In the genomic region with DNA sequence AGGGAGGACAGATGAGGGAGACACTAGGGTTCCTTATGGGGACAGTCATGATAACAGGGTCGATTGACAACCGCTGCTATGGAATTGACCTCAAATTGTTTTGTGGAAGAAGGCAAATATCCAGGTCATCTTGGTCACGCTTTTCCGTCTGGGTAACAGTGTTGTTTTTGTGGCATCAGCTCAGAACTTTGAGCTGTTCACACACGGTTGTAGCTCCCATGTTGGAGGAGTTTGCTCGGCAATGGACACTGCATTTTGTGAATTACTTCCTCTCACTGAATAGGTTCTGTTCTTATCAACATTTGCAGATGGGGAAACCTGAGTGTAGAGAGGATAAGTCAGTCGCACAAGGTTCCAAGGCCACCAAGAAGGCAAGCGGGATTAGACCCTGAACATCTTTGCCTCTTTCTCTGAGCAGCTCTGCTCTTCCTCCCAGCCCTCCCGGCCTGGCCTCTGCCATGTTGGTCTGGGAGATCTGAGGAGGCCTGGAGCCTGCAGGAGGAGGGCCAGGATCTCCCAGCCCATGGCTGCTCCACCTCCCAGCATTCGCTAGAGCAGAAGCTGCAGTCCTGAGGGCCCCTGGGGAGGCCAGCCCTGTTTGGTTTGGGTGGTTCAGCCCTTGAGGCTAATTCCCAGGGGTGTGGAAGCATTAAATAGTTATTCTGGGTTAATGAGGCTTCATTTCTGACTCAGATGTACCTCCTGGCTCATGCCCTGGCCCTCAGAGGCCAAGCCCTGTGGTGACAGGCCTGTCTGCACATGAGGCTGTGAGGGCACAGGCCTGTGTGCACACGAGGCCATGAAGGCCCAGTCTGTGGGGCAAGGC, we compare ENCODE assay signal across 11 cellular contexts.
A peak's percentile ranks its signal among the peaks of the same experiment; 100 is the strongest.
DNase-seq lines count a peak whose midpoint lies in the region; ATAC-seq and TF ChIP-seq lines count a peak whose summit lies in the region.
"Had no signal": no experiment of that assay in that cellular context is flagged by ENCODE, and none has a peak within 500 bp of the region (broad histone marks: within the 10 kb centered on the region; RNA-seq: fewer than 3 reads in every experiment).

No MANE protein-coding gene starts in this region.

- no peaks in the 10 kb centered on the region for H3K9me3 ChIP-seq in osteoblast (ENCODE audit: low read depth, low read length)
- H3K9me3 ChIP-seq: testis had no signal

- no peak overlapping the region for H3K4me2 ChIP-seq in osteoblast (ENCODE audit: insufficient read depth, low read length)

- no peaks in the 10 kb centered on the region for H3K36me3 ChIP-seq in osteoblast (ENCODE audit: insufficient read depth, low read length)

- no peaks in the 10 kb centered on the region for H3K27me3 ChIP-seq in osteoblast (ENCODE audit: insufficient read depth, low read length)
- H3K27me3 ChIP-seq: testis had no signal

- no peak for TF ChIP-seq CTCF in osteoblast (IDR thresholded peaks at IDR 0.05; ENCODE audit: extremely low read depth, low read depth, low read length)
- TF ChIP-seq CTCF in GM10248 (IDR thresholded peaks at IDR 0.05; ENCODE audit: control extremely low read depth, extremely low read depth, low read depth, missing control alignments), result no peak

- H2AFZ ChIP-seq in osteoblast (ENCODE audit: low read length), result no peak overlapping the region

- H3K4me1 ChIP-seq in osteoblast (ENCODE audit: insufficient read depth, low read length), result peaks cover 17% of the 10 kb centered on the region
- H3K4me1 ChIP-seq: testis had no signal

- peaks cover 27% of the 10 kb centered on the region for H4K20me1 ChIP-seq in osteoblast (ENCODE audit: insufficient read depth, low read length)

- no peak for ATAC-seq in GM19023 (IDR thresholded peaks at IDR 0.05; ENCODE audit: unreplicated experiment)

- POLR2A ChIA-PET in GM10248 (lab: Yijun Ruan, JAX), result interaction anchor here (0.7 kb wide), 1 partner anchor 31 kb away, joined by 3 read pairs; no protein-coding TSS in a partner anchor

- H3K27ac ChIP-seq in caudate nucleus (ENCODE audit: low read depth, low read length), result peak overlapping the region; percentile 32
- H3K27ac ChIP-seq in osteoblast (ENCODE audit: low read depth, low read length), result peak overlapping the region; percentile 75
- H3K27ac ChIP-seq: testis had no signal

- CTCF ChIA-PET in GM10248 (lab: Yijun Ruan, JAX), result interaction anchor here (0.6 to 7.5 kb wide), 9 partner anchors 17 to 984 kb away, joined by 3 to 43 read pairs (median 4); no protein-coding TSS in a partner anchor

- peak; percentile 58 for DNase-seq in EH (ENCODE audit: low read depth)
- DNase-seq in HPDE6-E6E7 (ENCODE audit: extremely low spot score), result peak; percentile 71
- DNase-seq in caudate nucleus (lab: John Stamatoyannopoulos, UW), result no peak
- peak; percentile 88 for DNase-seq in osteoblast (ENCODE audit: insufficient read length, low spot score, missing footprints)
- no peak for DNase-seq in GF-D8 (lab: John Stamatoyannopoulos, UW)
- DNase-seq in GM10248 (ENCODE audit: extremely low spot score), result no peak
- no peak for DNase-seq in activated CD4-positive, alpha-beta T cell treated with anti-CD3 and anti-CD28 coated beads, Interleukin-2, amount 50 U/mL, for 4 hours
- DNase-seq: activated CD8-positive, alpha-beta memory T cell treated with anti-CD3 and anti-CD28 coated beads, Interleukin-2, amount 50 U/mL, for 48 hours; NCI-H524 treated with DMSO at 0.1 percent for 48 hours had no signal

- no peak overlapping the region for H3K4me3 ChIP-seq in osteoblast (ENCODE audit: insufficient read depth, low read length)
- H3K4me3 ChIP-seq: testis had no signal

- no peaks in the 10 kb centered on the region for H3K79me2 ChIP-seq in osteoblast (ENCODE audit: insufficient read depth, low read length)

Comparison
In these comparisons a context has a peak if more than half of its experiments do, and no peak if none do; other contexts are left out.
1. DNase-seq: peak in EH (single experiment), HPDE6-E6E7 (single experiment) and osteoblast (single experiment); none in caudate nucleus (0 of 61), GF-D8 (single experiment), GM10248 (single experiment) and activated CD4-positive, alpha-beta T cell treated with anti-CD3 and anti-CD28 coated beads, Interleukin-2, amount 50 U/mL, for 4 hours (0 of 2).